Comparison of ENCODE assay signal across 8 cellular contexts in genomic region chr4:128811571-128812359, GRCh38. TPM values are rescaled to one million over a fixed set of nuclear protein-coding genes. Genes with fewer than 3 reads are reported as not detected.
DNase-seq lines count a peak whose midpoint lies in the region; ATAC-seq and TF ChIP-seq lines count a peak whose summit lies in the region.

No MANE protein-coding gene starts in this region.

- peak overlapping the region; percentile 95 for H3K4me3 Mint-ChIP-seq in chondrocyte (ENCODE audit: unreplicated experiment)

- peaks cover 3% of the 10 kb centered on the region; the same call in 1 of the 2 replicates for H3K4me1 ChIP-seq in BE2C

- peak overlapping the region; percentile 84 for H3K4me3 ChIP-seq in BE2C (ENCODE audit: low read depth, low read length)

- TF ChIP-seq CTCF in BE2C (IDR thresholded peaks at IDR 0.05; ENCODE audit: low read depth, low read length) (no peak), chondrocyte (IDR thresholded peaks at IDR 0.05) (no peak)

- peak overlapping the region; percentile 91 for H3K27ac Mint-ChIP-seq in chondrocyte (ENCODE audit: unreplicated experiment)

- intact Hi-C loops in left colon (cut with DNase I, micrococcal nuclease) = loop anchor here in 1 of 2 donors (10.0 kb wide), 1 partner anchor 53 kb away; no protein-coding TSS in a partner anchor

- no peaks in the 10 kb centered on the region for H3K27me3 ChIP-seq in BE2C

- DNase-seq in BE2C (peak; percentile 94), NCI-H446 (lab: John Stamatoyannopoulos, UW) (peak; percentile 72 to 89), chondrocyte (ENCODE audit: low spot score) (peak; percentile 94), left colon (peak; percentile 86 to 89)
- peak; percentile 77 for DNase-seq in activated CD4-positive, alpha-beta T cell treated with anti-CD3 and anti-CD28 coated beads for 24 hours (ENCODE audit: low read depth in 2 of 2)
- DNase-seq in stimulated activated CD4-positive, alpha-beta T cell treated with anti-CD3 and anti-CD28 coated beads, Interleukin-1b, Interleukin-23, amount 100 ng/mL, for 48 hours = peak; percentile 91

- H3K9me3 ChIP-seq in BE2C = 0 out of 2 replicates have a peak, but pooled peaks cover 3% of the 10 kb centered on the region

- TF ChIP-seq POLR2A in GM19193 (IDR thresholded peaks at IDR 0.05; ENCODE audit: extremely low read depth, insufficient read depth, insufficient read length) = peak; percentile 77

- H3K36me3 Mint-ChIP-seq in chondrocyte (ENCODE audit: low read depth) = no peaks in the 10 kb centered on the region

- peaks cover 32% of the 10 kb centered on the region for H3K4me1 Mint-ChIP-seq in chondrocyte (ENCODE audit: low read depth)

- no peaks in the 10 kb centered on the region for H3K27me3 Mint-ChIP-seq in chondrocyte (ENCODE audit: low read depth)

- ATAC-seq in HG03378 (IDR thresholded peaks at IDR 0.05; ENCODE audit: unreplicated experiment) (peak; percentile 39), left colon (peak; percentile 66)

- H3K36me3 ChIP-seq in BE2C = no peaks in the 10 kb centered on the region

- H3K9me3 Mint-ChIP-seq in chondrocyte (ENCODE audit: low read depth) = no peaks in the 10 kb centered on the region

RNA-seq across cellular contexts. Expression of gene JADE1, which starts 2.3 kb away (rescaled TPM):
- 27.5 TPM for polyA plus RNA-seq in BE2C (2012; ENCODE audit: insufficient read depth, insufficient read length, low read depth)
- total RNA-seq in chondrocyte = 28.9 to 34.0 TPM (median 31.4 TPM) in 3 replicates
- total RNA-seq in left colon = 1 to 10 TPM; 5.4 to 8.4 TPM

Comparison
In these comparisons a context has a peak if more than half of its experiments do, and no peak if none do; other contexts are left out.
1. Peak in every context shown above with its lines: DNase-seq, ATAC-seq and H3K4me3 ChIP-seq.